Comparison of ENCODE assay signal across 9 cellular contexts in the genomic region with DNA sequence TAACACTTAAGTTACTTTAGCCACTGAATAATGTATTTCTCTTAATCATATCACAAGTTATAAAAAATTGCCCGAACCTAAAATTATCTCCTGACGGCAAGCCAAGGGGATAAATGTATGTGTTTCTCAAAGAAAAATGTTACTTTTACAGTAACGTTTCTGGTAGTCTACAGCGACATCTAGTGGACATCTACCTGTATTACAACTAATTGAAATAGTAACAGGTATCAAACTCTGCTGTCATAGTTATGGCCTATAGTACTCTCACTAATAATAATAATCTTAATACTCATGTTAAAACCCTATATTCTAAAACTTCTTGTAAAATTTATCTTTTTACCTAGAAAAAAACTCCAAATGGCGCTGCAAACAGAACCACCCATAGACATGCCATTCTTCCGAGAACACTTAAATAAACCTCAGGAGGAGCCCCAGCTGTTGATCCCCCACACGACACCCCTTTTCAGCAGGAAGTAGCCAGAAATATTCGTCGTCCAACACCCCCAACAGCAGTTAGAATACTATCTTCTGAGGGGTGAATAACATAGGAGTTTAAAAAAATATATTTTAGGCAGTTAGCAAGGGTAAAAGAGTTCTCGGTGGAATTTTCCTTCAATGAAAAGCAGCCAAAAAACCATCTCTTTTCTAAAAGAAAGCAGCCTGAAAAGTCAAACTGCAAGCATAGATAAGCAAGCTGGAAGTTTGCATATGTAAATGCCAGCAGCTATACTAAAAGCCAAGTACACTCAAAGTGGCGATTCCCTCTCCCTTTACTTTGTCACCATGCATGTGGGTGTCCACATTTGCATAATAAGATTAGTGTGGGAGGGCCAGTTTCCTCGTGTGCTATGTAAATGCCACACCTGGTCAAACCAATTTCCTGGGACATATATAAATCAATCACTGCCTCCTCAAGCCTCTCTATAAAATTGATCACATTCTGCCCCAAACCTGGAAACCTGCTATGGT. TPM values are rescaled to one million over a fixed set of nuclear protein-coding genes. Genes with fewer than 3 reads are reported as not detected.
DNase-seq lines count a peak whose midpoint lies in the region; ATAC-seq and TF ChIP-seq lines count a peak whose summit lies in the region.
"Had no signal": no experiment of that assay in that cellular context is flagged by ENCODE, and none has a peak within 500 bp of the region (broad histone marks: within the 10 kb centered on the region; RNA-seq: fewer than 3 reads in every experiment).

No MANE protein-coding gene starts in this region.

- intact Hi-C loops in dorsolateral prefrontal cortex (cut with DNase I) (no loop called here), gastrocnemius medialis (cut with DNase I; ENCODE audit: low total_unique reads) (no loop called here), right cardiac atrium (cut with DNase I) (no loop called here)

- no peaks in the 10 kb centered on the region for H3K9me3 ChIP-seq in gastrocnemius medialis
- no peaks in the 10 kb centered on the region for H3K9me3 ChIP-seq in right cardiac atrium (ENCODE audit: control insufficient read depth, low read length)

- no peaks in the 10 kb centered on the region for H3K4me1 ChIP-seq in gastrocnemius medialis
- no peaks in the 10 kb centered on the region for H3K4me1 ChIP-seq in right cardiac atrium (ENCODE audit: control insufficient read depth, insufficient read depth, low read length)

- no peak for TF ChIP-seq POLR2A in gastrocnemius medialis (IDR thresholded peaks at IDR 0.05)

- in situ Hi-C loops in gastrocnemius medialis (cut with MboI; ENCODE audit: low sequenced_read_pairs in 4 of 4), result loop anchor here in 2 of 4 donors (10.0 kb wide), 2 partner anchors 441 to 451 kb away; no protein-coding TSS in a partner anchor

- H3K27me3 ChIP-seq in dorsolateral prefrontal cortex (no peaks in the 10 kb centered on the region), gastrocnemius medialis (no peaks in the 10 kb centered on the region), right cardiac atrium (ENCODE audit: control insufficient read depth, insufficient read depth) (no peaks in the 10 kb centered on the region)

- H3K4me3 ChIP-seq in LNCaP clone FGC (ENCODE audit: low read depth, low read length), result no peak overlapping the region
- H3K4me3 ChIP-seq in dorsolateral prefrontal cortex, result no peak overlapping the region
- H3K4me3 ChIP-seq in gastrocnemius medialis, result no peak overlapping the region
- no peak overlapping the region for H3K4me3 ChIP-seq in right cardiac atrium (ENCODE audit: low read length)

- no peak overlapping the region for H3K27ac ChIP-seq in dorsolateral prefrontal cortex
- H3K27ac ChIP-seq in gastrocnemius medialis, result no peak overlapping the region
- H3K27ac ChIP-seq in right cardiac atrium (ENCODE audit: low read length), result no peak overlapping the region

- 17% methylated on average over 12 of the region's 12 CpGs for WGBS in right cardiac atrium

- DNase-seq in NOMO-1 treated with DMSO at 0.1 percent for 48 hours (lab: John Stamatoyannopoulos, UW; ENCODE audit: unreplicated experiment), result peak; percentile 25
- no peak for DNase-seq in NOMO-1 treated with dmso at 0.1 percent for 144 hours (lab: John Stamatoyannopoulos, UW; ENCODE audit: unreplicated experiment)
- no peak for DNase-seq in LNCaP clone FGC (ENCODE audit: low read depth)
- no peak for DNase-seq in dorsolateral prefrontal cortex
- no peak for DNase-seq in gastrocnemius medialis
- DNase-seq in right cardiac atrium, result no peak

- peak; percentile 55 for TF ChIP-seq CTCF in LNCaP clone FGC (IDR thresholded peaks at IDR 0.05; ENCODE audit: control insufficient read depth, extremely low read depth, insufficient read depth)
- TF ChIP-seq CTCF in dorsolateral prefrontal cortex (IDR thresholded peaks at IDR 0.05 in 54 of 56, conservative IDR thresholded peaks at IDR 0.05 in 2 of 56; ENCODE audit: low read depth in 1 of 56, partially characterized antibody in 56 of 56), result peak; percentile 64 to 93 (median 82)
- peak; percentile 57 to 78 (median 60) for TF ChIP-seq CTCF in gastrocnemius medialis (IDR thresholded peaks at IDR 0.05 in 4 of 5, conservative IDR thresholded peaks at IDR 0.05 in 1 of 5)

- ATAC-seq in gastrocnemius medialis (no peak), HG03460 (IDR thresholded peaks at IDR 0.05; ENCODE audit: unreplicated experiment) (no peak), HG03175 (IDR thresholded peaks at IDR 0.05; ENCODE audit: unreplicated experiment) (no peak), right cardiac atrium (no peak)
- ATAC-seq: naive thymus-derived CD8-positive, alpha-beta T cell had no signal

- no peaks in the 10 kb centered on the region for H3K36me3 ChIP-seq in gastrocnemius medialis

RNA-seq across cellular contexts. Expression of a gene that starts 40.5 kb away (rescaled TPM):
- 1 to 10 TPM; 3.3 to 9.5 (median 6.2) TPM for total RNA-seq in dorsolateral prefrontal cortex
- 1 to 10 TPM in 1 of 4 donors, under 1 TPM in 3; 0.49 to 1.6 (median 0.77) TPM for total RNA-seq in gastrocnemius medialis
- total RNA-seq in right cardiac atrium, result 1 to 10 TPM; 1.6 to 3.1 (median 2.7) TPM
- polyA plus RNA-seq in right cardiac atrium, result 1.3 TPM
